1 cellular context compared by ENCODE assay signal in genomic region chr22:45101828-45102227, GRCh38.
A peak's percentile ranks its signal among the peaks of the same experiment; 100 is the strongest.
TF ChIP-seq lines count a peak whose summit lies in the region.

No MANE protein-coding gene starts in this region.

TF ChIP-seq in WTC11, 78 proteins besides CTCF, POLR2A, EP300 and RAD21 (continued from another document):
- TF ChIP-seq ARID4B (CRISPR knock-in tag; IDR thresholded peaks at IDR 0.05; ENCODE audit: borderline replicate concordance) (no peak), CREB1 (CRISPR knock-in tag; IDR thresholded peaks at IDR 0.05) (no peak), ZNF121 (CRISPR knock-in tag; IDR thresholded peaks at IDR 0.05) (0 out of 2 replicates have a peak, but pooled peaks have one; percentile 16), JUN (CRISPR knock-in tag; IDR thresholded peaks at IDR 0.05) (no peak), PRDM15 (CRISPR knock-in tag; IDR thresholded peaks at IDR 0.05) (no peak), EMX1 (CRISPR knock-in tag; IDR thresholded peaks at IDR 0.05) (no peak), GRHL2 (CRISPR knock-in tag; IDR thresholded peaks at IDR 0.05; ENCODE audit: insufficient replicate concordance, severe bottlenecking) (no peak), USF2 (CRISPR knock-in tag; IDR thresholded peaks at IDR 0.05) (peak; percentile 91), AFF4 (CRISPR knock-in tag; IDR thresholded peaks at IDR 0.05; ENCODE audit: borderline replicate concordance) (no peak), ZBTB43 (CRISPR knock-in tag; IDR thresholded peaks at IDR 0.05) (no peak), TEAD4 (CRISPR knock-in tag; IDR thresholded peaks at IDR 0.05) (no peak), ZNF425 (CRISPR knock-in tag; conservative IDR thresholded peaks at IDR 0.05) (no peak), ZNF219 (CRISPR knock-in tag; IDR thresholded peaks at IDR 0.05; ENCODE audit: borderline replicate concordance) (no peak), ATF2 (CRISPR knock-in tag; IDR thresholded peaks at IDR 0.05; ENCODE audit: borderline replicate concordance, low read depth) (no peak), IRF2 (CRISPR knock-in tag; IDR thresholded peaks at IDR 0.05; ENCODE audit: borderline replicate concordance, low read depth) (no peak), FOXP1 (CRISPR knock-in tag; IDR thresholded peaks at IDR 0.05; ENCODE audit: borderline replicate concordance) (no peak), PREB (CRISPR knock-in tag; IDR thresholded peaks at IDR 0.05; ENCODE audit: borderline replicate concordance) (no peak), ATF6 (CRISPR knock-in tag; IDR thresholded peaks at IDR 0.05) (no peak), KAT7 (CRISPR knock-in tag; IDR thresholded peaks at IDR 0.05; ENCODE audit: borderline replicate concordance) (no peak), RORB (CRISPR knock-in tag; IDR thresholded peaks at IDR 0.05) (no peak), MYBL2 (CRISPR knock-in tag; IDR thresholded peaks at IDR 0.05) (no peak), MXD4 (CRISPR knock-in tag; IDR thresholded peaks at IDR 0.05; ENCODE audit: borderline replicate concordance) (no peak), SP1 (CRISPR knock-in tag; conservative IDR thresholded peaks at IDR 0.05) (no peak), ZNF232 (CRISPR knock-in tag; IDR thresholded peaks at IDR 0.05) (peak; percentile 73; the same call in 1 of the 2 replicates), ZNF317 (CRISPR knock-in tag; IDR thresholded peaks at IDR 0.05; ENCODE audit: borderline replicate concordance, low read depth) (peak; percentile 80; the same call in 1 of the 2 replicates)
